In genomic region chr2:20027715-20028434, GRCh38 we compare ENCODE assay signal across 15 cellular contexts. TPM values are rescaled to one million over a fixed set of nuclear protein-coding genes. Genes with fewer than 3 reads are reported as not detected.
DNase-seq lines count a peak whose midpoint lies in the region; ATAC-seq and TF ChIP-seq lines count a peak whose summit lies in the region.
"Had no signal": no experiment of that assay in that cellular context is flagged by ENCODE, and none has a peak within 500 bp of the region (broad histone marks: within the 10 kb centered on the region; RNA-seq: fewer than 3 reads in every experiment).

No MANE protein-coding gene starts in this region.

- CTCF ChIA-PET in activated CD4-positive, alpha-beta T cell treated with anti-CD3 and anti-CD28 coated beads for 36 hours (lab: Charles Lee): interaction anchor here (0.6 kb wide), 1 partner anchor 395 kb away, joined by 3 read pairs; no protein-coding TSS in a partner anchor

- peaks cover 5% of the 10 kb centered on the region for H3K9me3 Mint-ChIP-seq in activated CD4-positive, alpha-beta T cell treated with anti-CD3 and anti-CD28 coated beads for 36 hours (ENCODE audit: low read depth)

- H3K27ac Mint-ChIP-seq in activated CD4-positive, alpha-beta T cell treated with anti-CD3 and anti-CD28 coated beads for 36 hours: no peak overlapping the region
- H3K27ac Mint-ChIP-seq: activated CD4-positive, alpha-beta memory T cell treated with anti-CD3 and anti-CD28 coated beads, Interleukin-2, amount 10 ng/mL, durations not matched to agents 7 days and 5 days; activated T-helper 1 cell treated with anti-CD3 and anti-CD28 coated beads, Interleukin-12 subunit alpha, Interleukin-12 subunit beta, Interleukin-2, Interleukin-4 antibody, amounts not matched to agents 30 ng/mL and 10 ng/mL and 1 ng/mL, durations not matched to agents 14 hours and 24 hours and 36 hours had no signal

- H4K20me1 ChIP-seq in hepatocyte (ENCODE audit: insufficient read depth, poor library complexity, severe bottlenecking): no peaks in the 10 kb centered on the region
- H4K20me1 ChIP-seq in smooth muscle cell (ENCODE audit: low read depth): peaks cover 23% of the 10 kb centered on the region

- no peaks in the 10 kb centered on the region for H3K9me2 ChIP-seq in hepatocyte (replicated peaks; ENCODE audit: insufficient read depth)

- H3K4me3 ChIP-seq in adipocyte (ENCODE audit: low read length) (no peak overlapping the region), hepatocyte (no peak overlapping the region), smooth muscle cell (no peak overlapping the region)
- H3K4me3 ChIP-seq: MG63 had no signal

- no peak overlapping the region for H3K4me3 Mint-ChIP-seq in activated CD4-positive, alpha-beta T cell treated with anti-CD3 and anti-CD28 coated beads for 36 hours
- H3K4me3 Mint-ChIP-seq: activated CD4-positive, alpha-beta memory T cell treated with anti-CD3 and anti-CD28 coated beads, Interleukin-2, amount 10 ng/mL, durations not matched to agents 7 days and 5 days; activated T-helper 1 cell treated with anti-CD3 and anti-CD28 coated beads, Interleukin-12 subunit alpha, Interleukin-12 subunit beta, Interleukin-2, Interleukin-4 antibody, amounts not matched to agents 30 ng/mL and 10 ng/mL and 1 ng/mL, durations not matched to agents 14 hours and 24 hours and 36 hours had no signal

- H3K4me1 Mint-ChIP-seq in activated CD4-positive, alpha-beta T cell treated with anti-CD3 and anti-CD28 coated beads for 36 hours: no peaks in the 10 kb centered on the region
- H3K4me1 Mint-ChIP-seq: activated CD4-positive, alpha-beta memory T cell treated with anti-CD3 and anti-CD28 coated beads, Interleukin-2, amount 10 ng/mL, durations not matched to agents 7 days and 5 days had no signal

- POLR2A ChIA-PET in activated CD4-positive, alpha-beta T cell treated with anti-CD3 and anti-CD28 coated beads for 36 hours (lab: Charles Lee): no interaction called here

- H3K36me3 Mint-ChIP-seq in activated CD4-positive, alpha-beta T cell treated with anti-CD3 and anti-CD28 coated beads for 36 hours (ENCODE audit: low read depth): peaks cover 47% of the 10 kb centered on the region

- H3K4me1 ChIP-seq in adipocyte (ENCODE audit: control insufficient read depth, insufficient read depth, low read length): peaks cover 14% of the 10 kb centered on the region
- H3K4me1 ChIP-seq in hepatocyte (ENCODE audit: insufficient read depth): no peaks in the 10 kb centered on the region
- H3K4me1 ChIP-seq in smooth muscle cell (ENCODE audit: low read depth): no peaks in the 10 kb centered on the region

- TF ChIP-seq CTCF in hepatocyte (IDR thresholded peaks at IDR 0.05; ENCODE audit: poor library complexity): no peak
- no peak for TF ChIP-seq CTCF in smooth muscle cell (IDR thresholded peaks at IDR 0.05; ENCODE audit: borderline replicate concordance, insufficient read depth, poor library complexity, severe bottlenecking)

- peak; percentile 16 for DNase-seq in HCEC 1CT
- no peak for DNase-seq in adipocyte (ENCODE audit: low read depth)
- DNase-seq in hepatocyte (ENCODE audit: low spot score): no peak
- DNase-seq in smooth muscle cell (lab: John Stamatoyannopoulos, UW; ENCODE audit: unreplicated experiment): no peak
- DNase-seq in stimulated activated CD4-positive, alpha-beta T cell treated with anti-CD3 and anti-CD28 coated beads, Interleukin-2, amount 100 ng/mL, for 24 hours: no peak
- no peak for DNase-seq in T-helper 2 cell
- DNase-seq in activated CD4-positive, alpha-beta T cell treated with anti-CD3 and anti-CD28 coated beads for 36 hours: no peak
- DNase-seq: activated CD4-positive, alpha-beta memory T cell treated with anti-CD3 and anti-CD28 coated beads, Interleukin-2, amount 10 ng/mL, durations not matched to agents 7 days and 5 days; DMS79; islet precursor cell; MG63; NCI-H187 treated with DMSO at 0.1 percent for 48 hours; posterior cingulate gyrus; stimulated activated CD4-positive, alpha-beta T cell treated with anti-CD3 and anti-CD28 coated beads, Interleukin-1b, Interleukin-23, amount 100 ng/mL, for 48 hours had no signal

- H3K27me3 ChIP-seq in adipocyte (replicated peaks; ENCODE audit: control insufficient read depth, insufficient read depth, low read length) (no peaks in the 10 kb centered on the region), hepatocyte (no peaks in the 10 kb centered on the region), smooth muscle cell (ENCODE audit: low read depth) (no peaks in the 10 kb centered on the region)
- H3K27me3 ChIP-seq: MG63 had no signal

- H3K9ac ChIP-seq in adipocyte (ENCODE audit: low read length): peak overlapping the region; percentile 1
- no peak overlapping the region for H3K9ac ChIP-seq in smooth muscle cell (ENCODE audit: low read depth)

- H3K4me2 ChIP-seq in hepatocyte (no peak overlapping the region), smooth muscle cell (no peak overlapping the region)

- intact Hi-C loops in activated CD4-positive, alpha-beta T cell treated with anti-CD3 and anti-CD28 coated beads for 36 hours (cut with DNase I, micrococcal nuclease): no loop called here

- H3F3A ChIP-seq in smooth muscle cell (ENCODE audit: low read depth): peaks cover 6% of the 10 kb centered on the region

- no peaks in the 10 kb centered on the region for H3K27me3 Mint-ChIP-seq in activated CD4-positive, alpha-beta T cell treated with anti-CD3 and anti-CD28 coated beads for 36 hours
- H3K27me3 Mint-ChIP-seq: activated CD4-positive, alpha-beta memory T cell treated with anti-CD3 and anti-CD28 coated beads, Interleukin-2, amount 10 ng/mL, durations not matched to agents 7 days and 5 days had no signal

- H3K9me3 ChIP-seq in adipocyte (ENCODE audit: control insufficient read depth, low read length) (peaks cover 2% of the 10 kb centered on the region), hepatocyte (ENCODE audit: low read depth) (no peaks in the 10 kb centered on the region), smooth muscle cell (replicated peaks; ENCODE audit: low read depth) (no peaks in the 10 kb centered on the region)

- WGBS in hepatocyte (ENCODE audit: low lambda C conversion rate, missing lambda C conversion rate): 79% methylated on average over 3 of the region's 3 CpGs
- WGBS in smooth muscle cell (ENCODE audit: low lambda C conversion rate): 53% methylated on average over 3 of the region's 3 CpGs

- H3K27ac ChIP-seq in hepatocyte (peak overlapping the region; percentile 18), smooth muscle cell (ENCODE audit: low read depth) (peak overlapping the region; percentile 26)

- no peak overlapping the region for H2AFZ ChIP-seq in hepatocyte
- no peak overlapping the region for H2AFZ ChIP-seq in smooth muscle cell (ENCODE audit: low read depth)

- no peak for ATAC-seq in activated CD4-positive, alpha-beta T cell treated with anti-CD3 and anti-CD28 coated beads for 36 hours

- peaks cover 14% of the 10 kb centered on the region for H3K79me2 ChIP-seq in hepatocyte
- H3K79me2 ChIP-seq in smooth muscle cell (ENCODE audit: low read depth): peaks cover 5% of the 10 kb centered on the region

- H3K36me3 ChIP-seq in adipocyte (ENCODE audit: control insufficient read depth, insufficient read depth, low read length, severe bottlenecking) (peaks cover 56% of the 10 kb centered on the region), hepatocyte (replicated peaks; ENCODE audit: insufficient read depth, low read depth) (peaks cover 5% of the 10 kb centered on the region), smooth muscle cell (ENCODE audit: low read depth) (peaks cover 18% of the 10 kb centered on the region)

RNA-seq across cellular contexts. Expression of gene MATN3, which starts 15.4 kb away (rescaled TPM):
- total RNA-seq in hepatocyte (2.3 and 3.5 TPM in 2 replicates), smooth muscle cell (5.1 and 5.6 TPM in 2 replicates)
- polyA plus RNA-seq in hepatocyte (6.0 and 6.8 TPM in 2 replicates), smooth muscle cell (7.4 and 12.9 TPM in 2 replicates)
- not detected for total RNA-seq in activated CD4-positive, alpha-beta T cell treated with anti-CD3 and anti-CD28 coated beads for 36 hours
- total RNA-seq: activated CD4-positive, alpha-beta memory T cell treated with anti-CD3 and anti-CD28 coated beads, Interleukin-2, amount 10 ng/mL, durations not matched to agents 7 days and 5 days; activated T-helper 1 cell treated with anti-CD3 and anti-CD28 coated beads, Interleukin-12 subunit alpha, Interleukin-12 subunit beta, Interleukin-2, Interleukin-4 antibody, amounts not matched to agents 30 ng/mL and 10 ng/mL and 1 ng/mL, durations not matched to agents 14 hours and 24 hours and 36 hours had no signal

RNA-seq across cellular contexts. Expression of gene LAPTM4A, which starts 23.6 kb away (rescaled TPM):
- total RNA-seq in hepatocyte: 255 and 338 TPM in 2 replicates
- 455 and 484 TPM in 2 replicates for polyA plus RNA-seq in hepatocyte
- total RNA-seq in smooth muscle cell: 423 and 431 TPM in 2 replicates
- 466 and 476 TPM in 2 replicates for polyA plus RNA-seq in smooth muscle cell
- total RNA-seq in activated CD4-positive, alpha-beta T cell treated with anti-CD3 and anti-CD28 coated beads for 36 hours: 10 to 100 TPM; 22.5 to 41.9 TPM

RNA-seq across cellular contexts. Expression of gene WDR35, which starts 38.0 kb away (rescaled TPM):
- total RNA-seq in hepatocyte: 4.6 TPM in 2 replicates
- polyA plus RNA-seq in hepatocyte: 1.8 and 2.0 TPM in 2 replicates
- 4.7 and 5.7 TPM in 2 replicates for total RNA-seq in smooth muscle cell
- polyA plus RNA-seq in smooth muscle cell: 0.70 and 1.6 TPM in 2 replicates
- 1 to 10 TPM; 6.2 to 7.4 TPM for total RNA-seq in activated CD4-positive, alpha-beta T cell treated with anti-CD3 and anti-CD28 coated beads for 36 hours
